1 cellular context compared by ENCODE assay signal in genomic region chr5:180334176-180334575, GRCh38.
TF ChIP-seq lines count a peak whose summit lies in the region.

No MANE protein-coding gene starts in this region.

TF ChIP-seq in IMR-90, 13 proteins besides CTCF, POLR2A, EP300 and RAD21:
- TF ChIP-seq MAZ (IDR thresholded peaks at IDR 0.05; ENCODE audit: borderline replicate concordance, low read depth, low read length) = no peak
- TF ChIP-seq NFE2L2 (IDR thresholded peaks at IDR 0.05; ENCODE audit: low read depth, low read length) = no peak
- TF ChIP-seq MAFK (IDR thresholded peaks at IDR 0.05; ENCODE audit: low read depth, low read length) = no peak
- TF ChIP-seq CHD1 (IDR thresholded peaks at IDR 0.05; ENCODE audit: low read depth, low read length) = no peak
